In the genomic region with DNA sequence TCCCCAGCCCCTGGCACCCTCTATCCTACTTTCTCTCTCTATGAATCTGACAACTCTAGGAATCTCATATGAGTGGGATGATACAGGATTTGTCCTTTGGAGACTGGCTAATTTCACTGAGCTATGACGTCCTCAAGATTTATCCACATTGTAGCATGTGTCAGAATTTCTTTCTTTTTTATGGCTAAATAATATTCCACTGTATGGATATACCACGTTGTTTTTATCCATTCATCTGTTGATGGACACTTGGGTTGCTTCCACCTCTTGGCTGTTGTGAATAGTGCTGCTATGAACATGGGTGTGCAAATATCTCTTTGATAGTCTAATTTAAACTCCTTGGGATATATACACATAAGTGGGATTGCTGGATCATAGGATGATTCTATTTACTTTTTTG, we compare ENCODE assay signal across 11 cellular contexts.
"Had no signal": no experiment of that assay in that cellular context is flagged by ENCODE, and none has a peak within 500 bp of the region (broad histone marks: within the 10 kb centered on the region; RNA-seq: fewer than 3 reads in every experiment).

No MANE protein-coding gene starts in this region.

- H2AFZ ChIP-seq: GM23248, GM23338 had no signal

- H3K27ac Mint-ChIP-seq: GM23338, H9, HFFc6 had no signal

- H3K4me2 ChIP-seq: GM23338 had no signal

- H3K4me1 Mint-ChIP-seq: GM23338, H9 had no signal

- FAIRE-seq: H1, H54 had no signal

- H3K4me3 ChIP-seq: GM23248, GM23338, HAP-1 had no signal

- H3K9me3 ChIP-seq: HAP-1 had no signal

- H3K4me3 Mint-ChIP-seq: GM23338, H9, HFFc6 had no signal

- ATAC-seq: GM23338, HCT116 had no signal

- H3K9ac ChIP-seq: GM23248 had no signal

- H3K27ac ChIP-seq: GM23248 had no signal

- H3K36me3 ChIP-seq: HAP-1 had no signal

- H3K4me1 ChIP-seq: HAP-1 had no signal

- DNase-seq: GM23248, GOT3, H7, H9, HCEC 1CT, HFFc6 had no signal
